Comparison of ENCODE assay signal across 1 cellular context in the genomic region with DNA sequence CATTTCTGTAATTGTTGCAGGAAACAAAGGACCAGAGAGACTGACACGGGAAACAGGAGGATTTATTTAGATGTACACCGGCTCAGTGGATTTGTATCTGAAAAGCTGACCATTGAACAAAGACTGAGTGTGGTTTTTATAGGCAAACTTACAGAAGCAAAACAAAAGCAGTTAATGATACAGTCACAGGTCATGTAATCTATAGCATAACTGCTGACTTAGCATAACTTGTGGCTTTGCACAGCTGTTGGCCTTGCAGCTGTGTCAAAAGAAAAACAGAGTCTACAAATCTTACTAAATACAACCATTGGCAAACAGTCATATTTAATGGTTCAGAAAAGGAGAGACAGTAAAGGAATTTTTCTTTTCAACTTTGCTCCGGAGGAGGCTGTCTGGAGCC.
TF ChIP-seq lines count a peak whose summit lies in the region.

No MANE protein-coding gene starts in this region.

TF ChIP-seq in K562, 482 proteins besides CTCF, POLR2A, EP300 and RAD21 (continued from another document):
- TF ChIP-seq, protein P1, sequence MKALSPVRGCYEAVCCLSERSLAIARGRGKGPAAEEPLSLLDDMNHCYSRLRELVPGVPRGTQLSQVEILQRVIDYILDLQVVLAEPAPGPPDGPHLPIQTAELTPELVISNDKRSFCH (CRISPR knock-in tag; IDR thresholded peaks at IDR 0.05) = no peak
- TF ChIP-seq, protein P1 (tag; IDR thresholded peaks at IDR 0.05) = no peak
- TF ChIP-seq, protein P2, sequence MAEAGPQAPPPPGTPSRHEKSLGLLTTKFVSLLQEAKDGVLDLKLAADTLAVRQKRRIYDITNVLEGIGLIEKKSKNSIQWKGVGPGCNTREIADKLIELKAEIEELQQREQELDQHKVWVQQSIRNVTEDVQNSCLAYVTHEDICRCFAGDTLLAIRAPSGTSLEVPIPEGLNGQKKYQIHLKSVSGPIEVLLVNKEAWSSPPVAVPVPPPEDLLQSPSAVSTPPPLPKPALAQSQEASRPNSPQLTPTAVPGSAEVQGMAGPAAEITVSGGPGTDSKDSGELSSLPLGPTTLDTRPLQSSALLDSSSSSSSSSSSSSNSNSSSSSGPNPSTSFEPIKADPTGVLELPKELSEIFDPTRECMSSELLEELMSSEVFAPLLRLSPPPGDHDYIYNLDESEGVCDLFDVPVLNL (CRISPR knock-in tag; IDR thresholded peaks at IDR 0.05; ENCODE audit: low read depth) = no peak
- TF ChIP-seq MAFK (IDR thresholded peaks at IDR 0.05; ENCODE audit: low read length) (peak; percentile 99), ZNF143 (CRISPR knock-in tag; IDR thresholded peaks at IDR 0.05) (no peak), MAFG (tag; conservative IDR thresholded peaks at IDR 0.05) (peak; percentile 96), ZNF24 (IDR thresholded peaks at IDR 0.05) (no peak), MAFF (IDR thresholded peaks at IDR 0.05; ENCODE audit: low read length) (peak; percentile 99), L3MBTL2 (IDR thresholded peaks at IDR 0.05) (no peak), MYBL2 (IDR thresholded peaks at IDR 0.05; ENCODE audit: low read depth) (no peak), MYBL2 (CRISPR knock-in tag; IDR thresholded peaks at IDR 0.05; ENCODE audit: borderline replicate concordance) (no peak), CBFA2T3 (IDR thresholded peaks at IDR 0.05) (0 out of 2 replicates have a peak, but pooled peaks have one; percentile 18), SREBF1 (IDR thresholded peaks at IDR 0.05; ENCODE audit: borderline replicate concordance, low read depth, low read length) (no peak), C11orf30 (IDR thresholded peaks at IDR 0.05; ENCODE audit: low read depth) (peak; percentile 97), HMG20B (CRISPR knock-in tag; IDR thresholded peaks at IDR 0.05) (no peak), TCF7 (IDR thresholded peaks at IDR 0.05; ENCODE audit: borderline replicate concordance) (no peak), KLF13 (tag; IDR thresholded peaks at IDR 0.05; ENCODE audit: borderline replicate concordance, low read depth) (no peak), ZNF316 (IDR thresholded peaks at IDR 0.05) (peak; percentile 99)
- TF ChIP-seq, protein P3, sequence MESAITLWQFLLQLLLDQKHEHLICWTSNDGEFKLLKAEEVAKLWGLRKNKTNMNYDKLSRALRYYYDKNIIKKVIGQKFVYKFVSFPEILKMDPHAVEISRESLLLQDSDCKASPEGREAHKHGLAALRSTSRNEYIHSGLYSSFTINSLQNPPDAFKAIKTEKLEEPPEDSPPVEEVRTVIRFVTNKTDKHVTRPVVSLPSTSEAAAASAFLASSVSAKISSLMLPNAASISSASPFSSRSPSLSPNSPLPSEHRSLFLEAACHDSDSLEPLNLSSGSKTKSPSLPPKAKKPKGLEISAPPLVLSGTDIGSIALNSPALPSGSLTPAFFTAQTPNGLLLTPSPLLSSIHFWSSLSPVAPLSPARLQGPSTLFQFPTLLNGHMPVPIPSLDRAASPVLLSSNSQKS (CRISPR knock-in tag; IDR thresholded peaks at IDR 0.05) = no peak
- TF ChIP-seq, protein P4, sequence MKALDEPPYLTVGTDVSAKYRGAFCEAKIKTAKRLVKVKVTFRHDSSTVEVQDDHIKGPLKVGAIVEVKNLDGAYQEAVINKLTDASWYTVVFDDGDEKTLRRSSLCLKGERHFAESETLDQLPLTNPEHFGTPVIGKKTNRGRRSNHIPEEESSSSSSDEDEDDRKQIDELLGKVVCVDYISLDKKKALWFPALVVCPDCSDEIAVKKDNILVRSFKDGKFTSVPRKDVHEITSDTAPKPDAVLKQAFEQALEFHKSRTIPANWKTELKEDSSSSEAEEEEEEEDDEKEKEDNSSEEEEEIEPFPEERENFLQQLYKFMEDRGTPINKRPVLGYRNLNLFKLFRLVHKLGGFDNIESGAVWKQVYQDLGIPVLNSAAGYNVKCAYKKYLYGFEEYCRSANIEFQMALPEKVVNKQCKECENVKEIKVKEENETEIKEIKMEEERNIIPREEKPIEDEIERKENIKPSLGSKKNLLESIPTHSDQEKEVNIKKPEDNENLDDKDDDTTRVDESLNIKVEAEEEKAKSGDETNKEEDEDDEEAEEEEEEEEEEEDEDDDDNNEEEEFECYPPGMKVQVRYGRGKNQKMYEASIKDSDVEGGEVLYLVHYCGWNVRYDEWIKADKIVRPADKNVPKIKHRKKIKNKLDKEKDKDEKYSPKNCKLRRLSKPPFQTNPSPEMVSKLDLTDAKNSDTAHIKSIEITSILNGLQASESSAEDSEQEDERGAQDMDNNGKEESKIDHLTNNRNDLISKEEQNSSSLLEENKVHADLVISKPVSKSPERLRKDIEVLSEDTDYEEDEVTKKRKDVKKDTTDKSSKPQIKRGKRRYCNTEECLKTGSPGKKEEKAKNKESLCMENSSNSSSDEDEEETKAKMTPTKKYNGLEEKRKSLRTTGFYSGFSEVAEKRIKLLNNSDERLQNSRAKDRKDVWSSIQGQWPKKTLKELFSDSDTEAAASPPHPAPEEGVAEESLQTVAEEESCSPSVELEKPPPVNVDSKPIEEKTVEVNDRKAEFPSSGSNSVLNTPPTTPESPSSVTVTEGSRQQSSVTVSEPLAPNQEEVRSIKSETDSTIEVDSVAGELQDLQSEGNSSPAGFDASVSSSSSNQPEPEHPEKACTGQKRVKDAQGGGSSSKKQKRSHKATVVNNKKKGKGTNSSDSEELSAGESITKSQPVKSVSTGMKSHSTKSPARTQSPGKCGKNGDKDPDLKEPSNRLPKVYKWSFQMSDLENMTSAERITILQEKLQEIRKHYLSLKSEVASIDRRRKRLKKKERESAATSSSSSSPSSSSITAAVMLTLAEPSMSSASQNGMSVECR (CRISPR knock-in tag; IDR thresholded peaks at IDR 0.05) = no peak
- TF ChIP-seq, protein P5, sequence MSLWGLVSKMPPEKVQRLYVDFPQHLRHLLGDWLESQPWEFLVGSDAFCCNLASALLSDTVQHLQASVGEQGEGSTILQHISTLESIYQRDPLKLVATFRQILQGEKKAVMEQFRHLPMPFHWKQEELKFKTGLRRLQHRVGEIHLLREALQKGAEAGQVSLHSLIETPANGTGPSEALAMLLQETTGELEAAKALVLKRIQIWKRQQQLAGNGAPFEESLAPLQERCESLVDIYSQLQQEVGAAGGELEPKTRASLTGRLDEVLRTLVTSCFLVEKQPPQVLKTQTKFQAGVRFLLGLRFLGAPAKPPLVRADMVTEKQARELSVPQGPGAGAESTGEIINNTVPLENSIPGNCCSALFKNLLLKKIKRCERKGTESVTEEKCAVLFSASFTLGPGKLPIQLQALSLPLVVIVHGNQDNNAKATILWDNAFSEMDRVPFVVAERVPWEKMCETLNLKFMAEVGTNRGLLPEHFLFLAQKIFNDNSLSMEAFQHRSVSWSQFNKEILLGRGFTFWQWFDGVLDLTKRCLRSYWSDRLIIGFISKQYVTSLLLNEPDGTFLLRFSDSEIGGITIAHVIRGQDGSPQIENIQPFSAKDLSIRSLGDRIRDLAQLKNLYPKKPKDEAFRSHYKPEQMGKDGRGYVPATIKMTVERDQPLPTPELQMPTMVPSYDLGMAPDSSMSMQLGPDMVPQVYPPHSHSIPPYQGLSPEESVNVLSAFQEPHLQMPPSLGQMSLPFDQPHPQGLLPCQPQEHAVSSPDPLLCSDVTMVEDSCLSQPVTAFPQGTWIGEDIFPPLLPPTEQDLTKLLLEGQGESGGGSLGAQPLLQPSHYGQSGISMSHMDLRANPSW (CRISPR knock-in tag; IDR thresholded peaks at IDR 0.05) = no peak
- TF ChIP-seq, protein P6, sequence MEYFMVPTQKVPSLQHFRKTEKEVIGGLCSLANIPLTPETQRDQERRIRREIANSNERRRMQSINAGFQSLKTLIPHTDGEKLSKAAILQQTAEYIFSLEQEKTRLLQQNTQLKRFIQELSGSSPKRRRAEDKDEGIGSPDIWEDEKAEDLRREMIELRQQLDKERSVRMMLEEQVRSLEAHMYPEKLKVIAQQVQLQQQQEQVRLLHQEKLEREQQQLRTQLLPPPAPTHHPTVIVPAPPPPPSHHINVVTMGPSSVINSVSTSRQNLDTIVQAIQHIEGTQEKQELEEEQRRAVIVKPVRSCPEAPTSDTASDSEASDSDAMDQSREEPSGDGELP (CRISPR knock-in tag; IDR thresholded peaks at IDR 0.05; ENCODE audit: borderline replicate concordance) = peak; percentile 23; the same call in 1 of the 2 replicates
- TF ChIP-seq, protein P7, sequence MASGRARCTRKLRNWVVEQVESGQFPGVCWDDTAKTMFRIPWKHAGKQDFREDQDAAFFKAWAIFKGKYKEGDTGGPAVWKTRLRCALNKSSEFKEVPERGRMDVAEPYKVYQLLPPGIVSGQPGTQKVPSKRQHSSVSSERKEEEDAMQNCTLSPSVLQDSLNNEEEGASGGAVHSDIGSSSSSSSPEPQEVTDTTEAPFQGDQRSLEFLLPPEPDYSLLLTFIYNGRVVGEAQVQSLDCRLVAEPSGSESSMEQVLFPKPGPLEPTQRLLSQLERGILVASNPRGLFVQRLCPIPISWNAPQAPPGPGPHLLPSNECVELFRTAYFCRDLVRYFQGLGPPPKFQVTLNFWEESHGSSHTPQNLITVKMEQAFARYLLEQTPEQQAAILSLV (tag; IDR thresholded peaks at IDR 0.05) = no peak
- TF ChIP-seq, protein P8, sequence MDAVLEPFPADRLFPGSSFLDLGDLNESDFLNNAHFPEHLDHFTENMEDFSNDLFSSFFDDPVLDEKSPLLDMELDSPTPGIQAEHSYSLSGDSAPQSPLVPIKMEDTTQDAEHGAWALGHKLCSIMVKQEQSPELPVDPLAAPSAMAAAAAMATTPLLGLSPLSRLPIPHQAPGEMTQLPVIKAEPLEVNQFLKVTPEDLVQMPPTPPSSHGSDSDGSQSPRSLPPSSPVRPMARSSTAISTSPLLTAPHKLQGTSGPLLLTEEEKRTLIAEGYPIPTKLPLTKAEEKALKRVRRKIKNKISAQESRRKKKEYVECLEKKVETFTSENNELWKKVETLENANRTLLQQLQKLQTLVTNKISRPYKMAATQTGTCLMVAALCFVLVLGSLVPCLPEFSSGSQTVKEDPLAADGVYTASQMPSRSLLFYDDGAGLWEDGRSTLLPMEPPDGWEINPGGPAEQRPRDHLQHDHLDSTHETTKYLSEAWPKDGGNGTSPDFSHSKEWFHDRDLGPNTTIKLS (IDR thresholded peaks at IDR 0.05; ENCODE audit: borderline replicate concordance, low read depth) = no peak
TF ChIP-seq in K562: peak in this region for 7.
